ENCODE assay signal across 9 cellular contexts in genomic region chr19:47813304-47813994, GRCh38. TPM values are rescaled to one million over a fixed set of nuclear protein-coding genes. Genes with fewer than 3 reads are reported as not detected.
DNase-seq lines count a peak whose midpoint lies in the region; ATAC-seq and TF ChIP-seq lines count a peak whose summit lies in the region.
"Had no signal": no experiment of that assay in that cellular context is flagged by ENCODE, and none has a peak within 500 bp of the region (broad histone marks: within the 10 kb centered on the region; RNA-seq: fewer than 3 reads in every experiment).

No MANE protein-coding gene starts in this region.

- H3K4me1 ChIP-seq in RWPE2 (ENCODE audit: insufficient read depth, poor library complexity, severe bottlenecking) (no peaks in the 10 kb centered on the region), parathyroid adenoma (no peaks in the 10 kb centered on the region), upper lobe of right lung (no peaks in the 10 kb centered on the region)

- no peaks in the 10 kb centered on the region for H3K36me3 ChIP-seq in RWPE2 (ENCODE audit: low read depth)
- H3K36me3 ChIP-seq in parathyroid adenoma (ENCODE audit: control insufficient read depth, insufficient read depth, low read length), result no peaks in the 10 kb centered on the region
- H3K36me3 ChIP-seq in upper lobe of right lung, result no peaks in the 10 kb centered on the region

- H3K9ac ChIP-seq in parathyroid adenoma, result no peak overlapping the region

- no peaks in the 10 kb centered on the region for H3K9me3 ChIP-seq in RWPE2 (ENCODE audit: severe bottlenecking)
- H3K9me3 ChIP-seq in parathyroid adenoma (ENCODE audit: control insufficient read depth, low read length), result no peaks in the 10 kb centered on the region
- no peaks in the 10 kb centered on the region for H3K9me3 ChIP-seq in upper lobe of right lung

- no peaks in the 10 kb centered on the region for H3K27me3 ChIP-seq in RWPE2 (ENCODE audit: insufficient read depth, poor library complexity, severe bottlenecking)
- no peaks in the 10 kb centered on the region for H3K27me3 ChIP-seq in parathyroid adenoma (ENCODE audit: control insufficient read depth, insufficient read depth, low read length)
- H3K27me3 ChIP-seq in upper lobe of right lung, result peaks cover under 1% of the 10 kb centered on the region

- peak; percentile 85 for ATAC-seq in RWPE2 (ENCODE audit: low read depth)
- ATAC-seq in upper lobe of right lung, result peak; percentile 95
- no peak for ATAC-seq in GM19467 (IDR thresholded peaks at IDR 0.05; ENCODE audit: unreplicated experiment)

- H3K4me3 ChIP-seq in RWPE2 (ENCODE audit: severe bottlenecking) (no peak overlapping the region), parathyroid adenoma (ENCODE audit: low read depth, low read length) (no peak overlapping the region), upper lobe of right lung (no peak overlapping the region)
- H3K4me3 ChIP-seq: SK-N-MC had no signal

- intact Hi-C loops in upper lobe of right lung (cut with DNase I), result no loop called here

- H3K27ac ChIP-seq in RWPE2 (ENCODE audit: poor library complexity, severe bottlenecking) (no peak overlapping the region), parathyroid adenoma (no peak overlapping the region), upper lobe of right lung (no peak overlapping the region)
- H3K27ac ChIP-seq: SK-N-MC had no signal

- peak; percentile 40 for DNase-seq in COLO829 (ENCODE audit: low spot score)
- DNase-seq in HT-29 (ENCODE audit: low spot score), result peak; percentile 90
- no peak for DNase-seq in RWPE2 (ENCODE audit: low spot score)
- DNase-seq in activated T-helper 9 cell treated with anti-CD3 and anti-CD28 coated beads, Interleukin-2, amount 50 U/mL, for 16 hours (ENCODE audit: low read depth), result peak; percentile 64
- peak; percentile 40 for DNase-seq in foreskin melanocyte
- DNase-seq in upper lobe of right lung, result peak; percentile 89

- peak; percentile 74 for TF ChIP-seq CTCF in RWPE2 (IDR thresholded peaks at IDR 0.05; ENCODE audit: poor library complexity, severe bottlenecking)
- peak; percentile 28 for TF ChIP-seq CTCF in parathyroid adenoma (IDR thresholded peaks at IDR 0.05)
- peak; percentile 57 for TF ChIP-seq CTCF in upper lobe of right lung (IDR thresholded peaks at IDR 0.05)

- H2AFZ ChIP-seq in parathyroid adenoma, result no peak overlapping the region

- no peaks in the 10 kb centered on the region for H3K79me2 ChIP-seq in parathyroid adenoma

- no peak overlapping the region for H3K4me2 ChIP-seq in parathyroid adenoma (ENCODE audit: low read length)

RNA-seq across cellular contexts. Expression of gene CRX, which starts 8.3 kb away (rescaled TPM):
- total RNA-seq in HT-29 (2014; rRNA removed; shearing (Covaris generic)), result not detected in 2 replicates
- total RNA-seq in upper lobe of right lung, result not detected

RNA-seq across cellular contexts. Expression of gene TPRX1, which starts 9.1 kb away (rescaled TPM):
- total RNA-seq in HT-29 (2014; rRNA removed; shearing (Covaris generic)), result not detected in 2 replicates
- not detected for total RNA-seq in upper lobe of right lung

RNA-seq across cellular contexts. Expression of gene SELENOW, which starts 34.9 kb away (rescaled TPM):
- 492 and 534 TPM in 2 replicates for total RNA-seq in HT-29 (2014; rRNA removed; shearing (Covaris generic))
- 262 TPM for total RNA-seq in upper lobe of right lung

RNA-seq across cellular contexts. Expression of gene TPRX2, which starts 45.6 kb away (rescaled TPM):
- not detected in 2 replicates for total RNA-seq in HT-29 (2014; rRNA removed; shearing (Covaris generic))
- not detected for total RNA-seq in upper lobe of right lung
